ENCODE assay signal across 11 cellular contexts in the genomic region with DNA sequence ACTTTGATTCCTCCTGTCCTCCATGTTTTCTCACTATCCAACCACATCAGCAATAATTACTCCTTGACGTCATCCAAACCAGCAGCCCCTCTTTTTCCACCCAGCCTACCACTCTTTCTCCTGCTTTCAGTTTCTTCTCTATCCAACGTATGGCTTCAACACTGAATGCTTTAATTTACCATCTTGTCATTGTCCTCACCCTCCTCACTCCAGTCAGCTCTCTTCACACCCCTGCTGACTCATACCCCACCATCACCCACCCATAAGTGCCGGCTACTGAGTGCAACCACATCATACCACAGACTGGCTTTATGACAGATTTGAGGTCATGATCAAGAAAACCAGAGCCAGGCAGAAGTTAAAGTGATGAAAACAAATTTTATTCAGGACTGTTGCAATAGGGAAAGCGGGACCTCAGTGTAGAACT. TPM values are rescaled to one million over a fixed set of nuclear protein-coding genes. Genes with fewer than 3 reads are reported as not detected.
DNase-seq lines count a peak whose midpoint lies in the region; ATAC-seq and TF ChIP-seq lines count a peak whose summit lies in the region.
"Had no signal": no experiment of that assay in that cellular context is flagged by ENCODE, and none has a peak within 500 bp of the region (broad histone marks: within the 10 kb centered on the region; RNA-seq: fewer than 3 reads in every experiment).

No MANE protein-coding gene starts in this region.

- H3K9me3 ChIP-seq in CD8-positive, alpha-beta memory T cell (ENCODE audit: low read length) = no peaks in the 10 kb centered on the region

- peak overlapping the region; percentile 12 to 78 (median 50) for H3K4me3 Mint-ChIP-seq in CD8-positive, alpha-beta memory T cell
- H3K4me3 Mint-ChIP-seq in activated CD8-positive, alpha-beta T cell treated with anti-CD3 and anti-CD28 coated beads, Interleukin-2, amount 10 ng/mL, durations not matched to agents 7 days and 5 days = peak overlapping the region; percentile 3
- no peak overlapping the region for H3K4me3 Mint-ChIP-seq in GM23338
- H3K4me3 Mint-ChIP-seq: nephron had no signal

- H3K27me3 Mint-ChIP-seq in CD8-positive, alpha-beta memory T cell = peaks cover 6 to 30% of the 10 kb centered on the region in 2 donors
- peaks cover 37% of the 10 kb centered on the region for H3K27me3 Mint-ChIP-seq in activated CD8-positive, alpha-beta T cell treated with anti-CD3 and anti-CD28 coated beads, Interleukin-2, amount 10 ng/mL, durations not matched to agents 7 days and 5 days (ENCODE audit: low read depth)
- peaks cover 4% of the 10 kb centered on the region for H3K27me3 Mint-ChIP-seq in GM23338 (ENCODE audit: insufficient read depth, low read depth, poor library complexity)

- no peaks in the 10 kb centered on the region for H3K9me2 ChIP-seq in GM23338 (ENCODE audit: insufficient read depth)

- H3K4me1 Mint-ChIP-seq in CD8-positive, alpha-beta memory T cell = peaks cover 19 to 29% (median 22%) of the 10 kb centered on the region in 3 donors
- H3K4me1 Mint-ChIP-seq in activated CD8-positive, alpha-beta T cell treated with anti-CD3 and anti-CD28 coated beads, Interleukin-2, amount 10 ng/mL, durations not matched to agents 7 days and 5 days (ENCODE audit: low read depth) = peaks cover 32% of the 10 kb centered on the region
- peaks cover 18% of the 10 kb centered on the region for H3K4me1 Mint-ChIP-seq in GM23338

- peaks cover 0 to 2% (median 0%) of the 10 kb centered on the region in 3 donors for H3K36me3 Mint-ChIP-seq in CD8-positive, alpha-beta memory T cell
- H3K36me3 Mint-ChIP-seq in activated CD8-positive, alpha-beta T cell treated with anti-CD3 and anti-CD28 coated beads, Interleukin-2, amount 10 ng/mL, durations not matched to agents 7 days and 5 days (ENCODE audit: low read depth) = no peaks in the 10 kb centered on the region
- H3K36me3 Mint-ChIP-seq in GM23338 (ENCODE audit: low read depth) = no peaks in the 10 kb centered on the region

- H3K23ac ChIP-seq in mesendoderm (ENCODE audit: low read length) = no peak overlapping the region

- H3K27me3 ChIP-seq in CD8-positive, alpha-beta memory T cell (ENCODE audit: insufficient read depth, low read length, poor library complexity, severe bottlenecking) = no peaks in the 10 kb centered on the region
- H3K27me3 ChIP-seq in mesendoderm (ENCODE audit: insufficient read depth, low read length, poor library complexity) (no peaks in the 10 kb centered on the region), GM23338 (ENCODE audit: insufficient read depth) (no peaks in the 10 kb centered on the region)

- no peaks in the 10 kb centered on the region for H4K20me1 ChIP-seq in GM23338 (replicated peaks; ENCODE audit: insufficient read depth)

- peaks cover 8% of the 10 kb centered on the region for H3K4me1 ChIP-seq in CD8-positive, alpha-beta memory T cell (ENCODE audit: insufficient read depth, low read length)
- peaks cover 4% of the 10 kb centered on the region for H3K4me1 ChIP-seq in mesendoderm (ENCODE audit: control insufficient read depth, low read depth, low read length)
- H3K4me1 ChIP-seq in GM23338 (ENCODE audit: insufficient read depth) = peaks cover 10% of the 10 kb centered on the region

- peak overlapping the region; percentile 0 to 84 (median 76) for H3K27ac Mint-ChIP-seq in CD8-positive, alpha-beta memory T cell
- H3K27ac Mint-ChIP-seq in activated CD8-positive, alpha-beta T cell treated with anti-CD3 and anti-CD28 coated beads, Interleukin-2, amount 10 ng/mL, durations not matched to agents 7 days and 5 days = peak overlapping the region; percentile 63
- H3K27ac Mint-ChIP-seq in GM23338 = no peak overlapping the region
- H3K27ac Mint-ChIP-seq: nephron had no signal

- H3K79me1 ChIP-seq in mesendoderm (ENCODE audit: low read length) = no peaks in the 10 kb centered on the region

- no peaks in the 10 kb centered on the region for H3F3A ChIP-seq in GM23338 (replicated peaks; ENCODE audit: low read depth)

- H3K18ac ChIP-seq in mesendoderm (ENCODE audit: low read length) = no peak overlapping the region

- no peaks in the 10 kb centered on the region for H3K79me2 ChIP-seq in mesendoderm (ENCODE audit: control insufficient read depth, insufficient read depth, low read length)
- no peaks in the 10 kb centered on the region for H3K79me2 ChIP-seq in GM23338 (replicated peaks; ENCODE audit: insufficient read depth)

- no peak overlapping the region for H3K4me2 ChIP-seq in mesendoderm (ENCODE audit: low read length)
- H3K4me2 ChIP-seq in GM23338 = no peak overlapping the region

- no peak overlapping the region for H3K27ac ChIP-seq in CD8-positive, alpha-beta memory T cell (ENCODE audit: low read depth, low read length)
- H3K27ac ChIP-seq in mesendoderm (ENCODE audit: low read depth, low read length) (no peak overlapping the region), GM23338 (ENCODE audit: low read depth) (no peak overlapping the region)
- H3K27ac ChIP-seq: HL-60, SK-N-MC had no signal

- H3K36me3 ChIP-seq in CD8-positive, alpha-beta memory T cell (ENCODE audit: insufficient read depth, low read length) = no peaks in the 10 kb centered on the region
- H3K36me3 ChIP-seq in mesendoderm (ENCODE audit: control insufficient read depth, insufficient read depth, low read length) (no peaks in the 10 kb centered on the region), GM23338 (ENCODE audit: insufficient read depth) (no peaks in the 10 kb centered on the region)

- no peak overlapping the region for H3K4me3 ChIP-seq in CD8-positive, alpha-beta memory T cell (ENCODE audit: low read length)
- no peak overlapping the region for H3K4me3 ChIP-seq in mesendoderm (ENCODE audit: low read length)
- H3K4me3 ChIP-seq in GM23338 = no peak overlapping the region
- H3K4me3 ChIP-seq: SK-N-MC had no signal

- CTCF ChIA-PET in CD8-positive, alpha-beta memory T cell (lab: Charles Lee) = no interaction called here
- CTCF ChIA-PET in activated CD8-positive, alpha-beta T cell treated with anti-CD3 and anti-CD28 coated beads, Interleukin-2, amount 10 ng/mL, durations not matched to agents 7 days and 5 days (lab: Charles Lee) = interaction anchor here (1.0 kb wide), 1 partner anchor 29 kb away, joined by 3 read pairs; no protein-coding TSS in a partner anchor

- H2BK120ac ChIP-seq in mesendoderm (ENCODE audit: low read depth, low read length) = no peak overlapping the region

- no peak overlapping the region for H3K56ac ChIP-seq in mesendoderm (ENCODE audit: low read length)

- H2AK5ac ChIP-seq in mesendoderm (ENCODE audit: low read length) = peak overlapping the region; percentile 31

- H3K4ac ChIP-seq in mesendoderm (ENCODE audit: low read depth, low read length) = no peak overlapping the region

- TF ChIP-seq CTCF in GM23338 (conservative IDR thresholded peaks at IDR 0.05; ENCODE audit: low read depth in 2 of 2) = no peak

- POLR2A ChIA-PET in CD8-positive, alpha-beta memory T cell (lab: Charles Lee) = no interaction called here
- POLR2A ChIA-PET in activated CD8-positive, alpha-beta T cell treated with anti-CD3 and anti-CD28 coated beads, Interleukin-2, amount 10 ng/mL, durations not matched to agents 7 days and 5 days (lab: Charles Lee) = interaction anchor here (1.6 to 2.2 kb wide), 2 partner anchors 10 kb away, joined by 6 to 9 read pairs; a partner anchor contains a TSS

- no peak overlapping the region for H4K5ac ChIP-seq in mesendoderm (ENCODE audit: low read length)

- no CpG with 5 or more reads among the region's 4 CpGs for WGBS in mesendoderm (ENCODE audit: extremely low coverage, insufficient coverage, low lambda C conversion rate)

- H4K8ac ChIP-seq in mesendoderm (ENCODE audit: low read depth, low read length) = no peak overlapping the region

- ATAC-seq in HG02759 (IDR thresholded peaks at IDR 0.05; ENCODE audit: unreplicated experiment) = peak; percentile 35
- peak; percentile 94 for ATAC-seq in activated CD8-positive, alpha-beta T cell treated with anti-CD3 and anti-CD28 coated beads, Interleukin-2, amount 10 ng/mL, durations not matched to agents 7 days and 5 days
- ATAC-seq in GM23338 = no peak

- H3K9ac ChIP-seq in mesendoderm (ENCODE audit: low read length) = no peak overlapping the region

- H3K9me3 Mint-ChIP-seq in CD8-positive, alpha-beta memory T cell = no peaks in the 10 kb centered on the region
- H3K9me3 Mint-ChIP-seq in activated CD8-positive, alpha-beta T cell treated with anti-CD3 and anti-CD28 coated beads, Interleukin-2, amount 10 ng/mL, durations not matched to agents 7 days and 5 days (ENCODE audit: insufficient read depth) = no peaks in the 10 kb centered on the region
- peaks cover 3% of the 10 kb centered on the region; the same call in 2 of the 3 replicates for H3K9me3 Mint-ChIP-seq in GM23338

- H2AFZ ChIP-seq in GM23338 = no peak overlapping the region

- H2BK15ac ChIP-seq in mesendoderm (replicated peaks; ENCODE audit: low read depth) = no peak overlapping the region

- DNase-seq in CD8-positive, alpha-beta memory T cell = peak in 4 of 5 donors; percentile 38 to 83 (median 58)
- DNase-seq in activated CD8-positive, alpha-beta T cell treated with anti-CD3 and anti-CD28 coated beads, Interleukin-2, amount 10 ng/mL, durations not matched to agents 7 days and 5 days = peak; percentile 70
- DNase-seq in mesendoderm (no peak), mesenteric fat pad (ENCODE audit: low spot score) (no peak), GM23338 (ENCODE audit: low spot score) (no peak), AML-193 (lab: John Stamatoyannopoulos, UW) (no peak), putamen (ENCODE audit: low spot score) (no peak)

- no peak overlapping the region for H2BK5ac ChIP-seq in mesendoderm (ENCODE audit: low read length)

RNA-seq across cellular contexts. Expression of a gene that starts 9.8 kb away (rescaled TPM):
- 10 to 100 TPM; 79.7 to 83.5 TPM for total RNA-seq in CD8-positive, alpha-beta memory T cell
- 183 TPM for polyA plus RNA-seq in CD8-positive, alpha-beta memory T cell
- total RNA-seq in activated CD8-positive, alpha-beta T cell treated with anti-CD3 and anti-CD28 coated beads, Interleukin-2, amount 10 ng/mL, durations not matched to agents 7 days and 5 days = 100 to 1,000 TPM; 145 to 147 TPM
- 218 TPM for polyA plus RNA-seq in mesendoderm (2013, experiment 1 of 2)
- 225 TPM for polyA plus RNA-seq in mesendoderm (2013, experiment 2 of 2)
- total RNA-seq in mesenteric fat pad = 700 TPM
- total RNA-seq in GM23338 (2014; rRNA removed; shearing (Covaris generic)) = 120 and 129 TPM in 2 replicates
- polyA plus RNA-seq in GM23338 (2016; fragmentation: Nextera tagmentation; extraction: Ambion mirVana) = 163 and 181 TPM in 2 replicates

RNA-seq across cellular contexts. Expression of a gene that starts 58.4 kb away (rescaled TPM):
- under 1 TPM; 0.44 to 0.47 TPM for total RNA-seq in CD8-positive, alpha-beta memory T cell
- polyA plus RNA-seq in CD8-positive, alpha-beta memory T cell = 0.23 TPM
- total RNA-seq in activated CD8-positive, alpha-beta T cell treated with anti-CD3 and anti-CD28 coated beads, Interleukin-2, amount 10 ng/mL, durations not matched to agents 7 days and 5 days = not detected
- polyA plus RNA-seq in mesendoderm (2013, experiment 1 of 2) = 0.21 TPM
- polyA plus RNA-seq in mesendoderm (2013, experiment 2 of 2) = 0.25 TPM
- not detected for total RNA-seq in mesenteric fat pad
- 0.56 TPM in 1 of 2 replicates, not detected in the other for total RNA-seq in GM23338 (2014; rRNA removed; shearing (Covaris generic))
- 0.21 and 0.26 TPM in 2 replicates for polyA plus RNA-seq in GM23338 (2016; fragmentation: Nextera tagmentation; extraction: Ambion mirVana)

Comparison
In these comparisons a context has a peak if more than half of its experiments do, and no peak if none do; other contexts are left out.
1. DNase-seq: peak in CD8-positive, alpha-beta memory T cell (4 of 5) and activated CD8-positive, alpha-beta T cell treated with anti-CD3 and anti-CD28 coated beads, Interleukin-2, amount 10 ng/mL, durations not matched to agents 7 days and 5 days (single experiment); none in mesendoderm (single experiment), mesenteric fat pad (single experiment), GM23338 (single experiment), AML-193 (0 of 2) and putamen (single experiment).